Comparison of ENCODE assay signal across 9 cellular contexts in the genomic region with DNA sequence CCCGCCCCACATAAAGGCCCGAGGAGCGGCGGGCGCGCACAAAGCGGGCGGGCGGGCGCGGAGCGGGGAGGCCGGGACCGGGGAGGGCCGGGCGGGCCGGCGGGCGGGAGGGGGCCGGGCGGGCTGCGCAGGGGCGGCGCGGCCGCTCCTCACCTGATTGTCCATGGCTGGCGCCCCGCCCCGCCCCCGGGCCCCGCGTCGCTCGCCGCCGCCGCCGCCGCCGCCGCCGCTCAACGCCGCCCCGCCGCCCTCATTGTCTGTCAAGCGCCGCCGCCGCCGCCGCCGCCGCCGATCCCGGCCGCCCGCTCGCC. TPM values are rescaled to one million over a fixed set of nuclear protein-coding genes. Genes with fewer than 3 reads are reported as not detected.
DNase-seq lines count a peak whose midpoint lies in the region; ATAC-seq, FAIRE-seq and TF ChIP-seq lines count a peak whose summit lies in the region.
"Had no signal": no experiment of that assay in that cellular context is flagged by ENCODE, and none has a peak within 500 bp of the region (broad histone marks: within the 10 kb centered on the region; RNA-seq: fewer than 3 reads in every experiment).

No MANE protein-coding gene starts in this region.

- no peak overlapping the region for H2BK15ac ChIP-seq in H1 (ENCODE audit: low read length)

- H3K27ac Mint-ChIP-seq in progenitor cell of endocrine pancreas, result no peak overlapping the region

- H3K9me3 Mint-ChIP-seq in activated T-cell treated with anti-CD3 and anti-CD28 coated beads, Interleukin-2, amount 50 U/mL, for 4 hours, result no peaks in the 10 kb centered on the region
- H3K9me3 Mint-ChIP-seq in progenitor cell of endocrine pancreas (ENCODE audit: low read depth), result no peaks in the 10 kb centered on the region

- H3K79me2 ChIP-seq in H1 (ENCODE audit: control insufficient read depth in 1 of 2, insufficient read depth in 2 of 2, low read length in 2 of 2), result peaks cover 29 to 48% of the 10 kb centered on the region in 2 experiments

- no peak for FAIRE-seq in H1 (lab: Jason Lieb, UNC)
- FAIRE-seq: endometrium had no signal

- CTCF ChIA-PET in H1 (lab: Charles Lee; ENCODE audit: partially characterized antibody), result interaction anchor here (0.8 to 1.4 kb wide), 3 partner anchors 61 to 87 kb away, joined by 3 to 6 read pairs (median 5); no protein-coding TSS in a partner anchor

- H3K56ac ChIP-seq in H1 (replicated peaks; ENCODE audit: insufficient read length, low read depth, low read length), result no peak overlapping the region

- peak; percentile 55 to 59 for ATAC-seq in activated T-cell treated with anti-CD3 and anti-CD28 coated beads, Interleukin-2, amount 50 U/mL, for 4 hours

- H4K8ac ChIP-seq in H1 (ENCODE audit: extremely low read depth, insufficient read depth, low read length), result peak overlapping the region; percentile 45; the same call in 1 of the 2 replicates

- peaks cover 23 to 32% of the 10 kb centered on the region in 2 experiments for H4K20me1 ChIP-seq in H1 (replicated peaks in 1 of 2; ENCODE audit: control insufficient read depth in 1 of 2, insufficient read depth in 2 of 2, low read length in 2 of 2)

- peaks cover 28% of the 10 kb centered on the region for H3K79me1 ChIP-seq in H1 (ENCODE audit: low read depth, low read length)

- H3K4me1 ChIP-seq in H1 (replicated peaks in 1 of 4; ENCODE audit: control insufficient read depth in 3 of 4, insufficient read depth in 4 of 4, low read length in 3 of 4), result peaks cover 0 to 19% (median 5%) of the 10 kb centered on the region in 4 experiments; a peak in 4 of 7 replicates

- H2BK120ac ChIP-seq in H1 (replicated peaks; ENCODE audit: low read depth, low read length), result no peak overlapping the region

- H3K9ac ChIP-seq in H1 (replicated peaks in 1 of 4; ENCODE audit: extremely low read depth in 1 of 4, low read depth in 3 of 4, low read length in 3 of 4), result peak overlapping the region in 2 of 4 experiments; percentile 75 to 91; a peak in 3 of 7 replicates

- H3K9me3 ChIP-seq in H1 (ENCODE audit: insufficient read depth in 2 of 2, low read depth in 1 of 2, low read length in 1 of 2), result no peaks in the 10 kb centered on the region

- POLR2A ChIA-PET in H1 (lab: Charles Lee; ENCODE audit: partially characterized antibody), result interaction anchor here (0.6 to 0.9 kb wide), 2 partner anchors 474 to 1955 kb away, joined by 3 to 4 read pairs; no protein-coding TSS in a partner anchor

- no CpG with 5 or more reads among the region's 59 CpGs for WGBS in H1 (ENCODE audit: extremely low coverage in 1 of 2, insufficient coverage in 1 of 2, insufficient read length in 1 of 2, insufficient replicate concordance in 2 of 2, low coverage in 1 of 2, low lambda C conversion rate in 2 of 2, missing lambda C conversion rate in 1 of 2), 2 experiments

- peaks cover 5% of the 10 kb centered on the region; the same call in 1 of the 2 replicates for H3K23me2 ChIP-seq in H1 (ENCODE audit: low read depth, low read length)

- TF ChIP-seq CTCF in H1 (IDR thresholded peaks at IDR 0.05; ENCODE audit: control extremely low read depth in 1 of 3, insufficient read depth in 1 of 3, low read depth in 1 of 3, low read length in 3 of 3) (no peak), progenitor cell of endocrine pancreas (IDR thresholded peaks at IDR 0.05; ENCODE audit: unreplicated experiment) (no peak)

- no peaks in the 10 kb centered on the region for H3K27me3 ChIP-seq in H1 (replicated peaks in 1 of 4; ENCODE audit: control insufficient read depth in 3 of 4, extremely low read depth in 1 of 4, insufficient read depth in 3 of 4, low read length in 3 of 4)

- peak overlapping the region; percentile 57 for H3K4me3 Mint-ChIP-seq in activated T-cell treated with anti-CD3 and anti-CD28 coated beads, Interleukin-2, amount 50 U/mL, for 4 hours
- H3K4me3 Mint-ChIP-seq in progenitor cell of endocrine pancreas (ENCODE audit: low read depth), result peak overlapping the region; percentile 46

- H2BK12ac ChIP-seq in H1 (ENCODE audit: low read depth, low read length), result no peak overlapping the region

- no peak overlapping the region for H2AFZ ChIP-seq in H1 (ENCODE audit: low read length)

- no peak overlapping the region for H3K18ac ChIP-seq in H1 (ENCODE audit: extremely low read depth, low read length)

- no peak overlapping the region for H3K4ac ChIP-seq in H1 (replicated peaks; ENCODE audit: insufficient read length, low read depth, low read length)

- peak overlapping the region; percentile 64 to 88; a peak in 3 of 4 replicates for H3K4me2 ChIP-seq in H1 (ENCODE audit: insufficient read depth in 1 of 2, low read depth in 2 of 2, low read length in 2 of 2)

- no peak for TF ChIP-seq POLR2A in H1 (IDR thresholded peaks at IDR 0.05; ENCODE audit: control extremely low read depth in 1 of 2, low read depth in 2 of 2, low read length in 2 of 2)

- no peak overlapping the region for H3K23ac ChIP-seq in H1 (ENCODE audit: insufficient read length)

- no peak overlapping the region for H3K14ac ChIP-seq in H1 (ENCODE audit: insufficient read length)

- TF ChIP-seq RAD21 in H1 (IDR thresholded peaks at IDR 0.05 in 1 of 2, conservative IDR thresholded peaks at IDR 0.05 in 1 of 2; ENCODE audit: low read depth in 2 of 2, low read length in 2 of 2), result no peak

- H2AK5ac ChIP-seq in H1 (ENCODE audit: low read depth, low read length), result no peak overlapping the region

- H3K27ac ChIP-seq in H1 (ENCODE audit: low read depth, low read length), result no peak overlapping the region

- DNase-seq in activated T-cell treated with anti-CD3 and anti-CD28 coated beads, Interleukin-2, amount 50 U/mL, for 4 hours, result no peak
- DNase-seq in activated T-cell treated with anti-CD3 and anti-CD28 coated beads for 4 hours (no peak), HuH-7.5 (ENCODE audit: low spot score) (peak; percentile 64), H1 (ENCODE audit: low read depth in 1 of 2, low spot score in 2 of 2) (no peak), progenitor cell of endocrine pancreas (ENCODE audit: low spot score, unreplicated experiment) (no peak), COLO829 (ENCODE audit: low spot score) (no peak), SIG-M5 treated with dmso at 0.1 percent for 504 hours (lab: John Stamatoyannopoulos, UW; ENCODE audit: unreplicated experiment) (no peak), DMS 273 treated with DMSO at 0.1 percent for 48 hours (lab: John Stamatoyannopoulos, UW) (no peak)

- no peak overlapping the region for H2BK5ac ChIP-seq in H1 (ENCODE audit: low read depth, low read length)

- no peaks in the 10 kb centered on the region for H3K27me3 Mint-ChIP-seq in activated T-cell treated with anti-CD3 and anti-CD28 coated beads, Interleukin-2, amount 50 U/mL, for 4 hours (ENCODE audit: low read depth)
- H3K27me3 Mint-ChIP-seq in progenitor cell of endocrine pancreas, result no peaks in the 10 kb centered on the region

- no peak for TF ChIP-seq EP300 in H1 (IDR thresholded peaks at IDR 0.05; ENCODE audit: borderline replicate concordance in 1 of 2, low read depth in 2 of 2, low read length in 2 of 2)

- H3K4me3 ChIP-seq in H1 (ENCODE audit: extremely low read depth in 1 of 4, insufficient read depth in 2 of 4, low read depth in 3 of 4, low read length in 4 of 4), result peak overlapping the region; percentile 69 to 83 (median 75)

- peaks cover 37% of the 10 kb centered on the region for H3K4me1 Mint-ChIP-seq in activated T-cell treated with anti-CD3 and anti-CD28 coated beads, Interleukin-2, amount 50 U/mL, for 4 hours (ENCODE audit: low read depth)
- peaks cover 41% of the 10 kb centered on the region for H3K4me1 Mint-ChIP-seq in progenitor cell of endocrine pancreas (ENCODE audit: low read depth)

- H2BK20ac ChIP-seq in H1 (ENCODE audit: low read length), result no peak overlapping the region

- H4K91ac ChIP-seq in H1 (replicated peaks; ENCODE audit: insufficient read length, low read length), result no peak overlapping the region

- H4K5ac ChIP-seq in H1 (ENCODE audit: insufficient read length, low read depth, low read length), result no peak overlapping the region

- H3K36me3 ChIP-seq in H1 (ENCODE audit: control insufficient read depth in 2 of 4, insufficient read depth in 4 of 4, low read length in 3 of 4), result no peaks in the 10 kb centered on the region; a peak in 1 of 8 replicates

- H3K36me3 Mint-ChIP-seq in activated T-cell treated with anti-CD3 and anti-CD28 coated beads, Interleukin-2, amount 50 U/mL, for 4 hours (ENCODE audit: insufficient read depth), result peaks cover 6% of the 10 kb centered on the region
- peaks cover 2% of the 10 kb centered on the region for H3K36me3 Mint-ChIP-seq in progenitor cell of endocrine pancreas (ENCODE audit: insufficient read depth)

TF ChIP-seq in H1, 55 proteins besides CTCF, POLR2A, EP300 and RAD21 (continues in another document):
- TF ChIP-seq TAF1 (IDR thresholded peaks at IDR 0.05; ENCODE audit: low read depth, low read length) (no peak), ZNF274 (IDR thresholded peaks at IDR 0.05; ENCODE audit: borderline replicate concordance, extremely low read depth, low read length) (no peak), ASH2L (IDR thresholded peaks at IDR 0.05; ENCODE audit: low read length) (no peak)

RNA-seq across cellular contexts. Expression of a gene that starts 0.2 kb away (rescaled TPM):
- 100 to 1,000 TPM; 105 to 118 (median 109) TPM for total RNA-seq in activated T-cell treated with anti-CD3 and anti-CD28 coated beads, Interleukin-2, amount 50 U/mL, for 4 hours
- total RNA-seq in H1 (2021; fragmentation: NEBNext Ultra II Directional; extraction: Animal tissue kit (Norgen Biotek cat#: 25700)), result 42.4 and 45.1 TPM in 2 replicates
- 18.8 and 27.7 TPM in 2 replicates for polyA plus RNA-seq in H1 (2011; rRNA removed)
- polyA plus RNA-seq in H1 (2011; cell fraction: cytosol; rRNA removed), result 19.7 TPM
- polyA plus RNA-seq in H1 (2011; cell fraction: nucleus; rRNA removed), result 74.8 TPM
- polyA plus RNA-seq in H1 (2012, experiment 1 of 2), result 24.7 to 35.8 TPM (median 32.5 TPM) in 4 replicates
- polyA plus RNA-seq in H1 (2012, experiment 2 of 2), result 17.2 TPM
- polyA plus RNA-seq in H1 (2013, experiment 1 of 2), result 22.0 TPM
- 21.5 TPM for polyA plus RNA-seq in H1 (2013, experiment 2 of 2)
- 7.1 and 12.4 TPM in 2 replicates for polyA minus RNA-seq in H1 (2011; rRNA and poly(A)+ RNA removed)
- polyA minus RNA-seq in H1 (2011; cell fraction: cytosol; rRNA and poly(A)+ RNA removed), result 42.9 TPM
- 13.2 TPM for polyA minus RNA-seq in H1 (2011; cell fraction: nucleus; rRNA and poly(A)+ RNA removed)
- total RNA-seq in progenitor cell of endocrine pancreas, result 93.6 and 106 TPM in 2 replicates

RNA-seq across cellular contexts. Expression of a gene that starts 53.8 kb away (rescaled TPM):
- total RNA-seq in activated T-cell treated with anti-CD3 and anti-CD28 coated beads, Interleukin-2, amount 50 U/mL, for 4 hours, result under 1 TPM; 0.13 to 0.22 (median 0.15) TPM
- total RNA-seq in H1 (2021; fragmentation: NEBNext Ultra II Directional; extraction: Animal tissue kit (Norgen Biotek cat#: 25700)), result not detected in 2 replicates
- 0.05 TPM in 1 of 2 replicates, not detected in the other for polyA plus RNA-seq in H1 (2011; rRNA removed)
- not detected for polyA plus RNA-seq in H1 (2011; cell fraction: cytosol; rRNA removed)
- not detected for polyA plus RNA-seq in H1 (2011; cell fraction: nucleus; rRNA removed)
- polyA plus RNA-seq in H1 (2012, experiment 1 of 2), result not detected in 4 replicates
- polyA plus RNA-seq in H1 (2012, experiment 2 of 2), result not detected
- not detected for polyA plus RNA-seq in H1 (2013, experiment 1 of 2)
- polyA plus RNA-seq in H1 (2013, experiment 2 of 2), result not detected
- not detected in 2 replicates for polyA minus RNA-seq in H1 (2011; rRNA and poly(A)+ RNA removed)
- not detected for polyA minus RNA-seq in H1 (2011; cell fraction: cytosol; rRNA and poly(A)+ RNA removed)
- not detected for polyA minus RNA-seq in H1 (2011; cell fraction: nucleus; rRNA and poly(A)+ RNA removed)
- not detected in 2 replicates for total RNA-seq in progenitor cell of endocrine pancreas
